ENCODE assay signal across 31 cellular contexts in the genomic region with DNA sequence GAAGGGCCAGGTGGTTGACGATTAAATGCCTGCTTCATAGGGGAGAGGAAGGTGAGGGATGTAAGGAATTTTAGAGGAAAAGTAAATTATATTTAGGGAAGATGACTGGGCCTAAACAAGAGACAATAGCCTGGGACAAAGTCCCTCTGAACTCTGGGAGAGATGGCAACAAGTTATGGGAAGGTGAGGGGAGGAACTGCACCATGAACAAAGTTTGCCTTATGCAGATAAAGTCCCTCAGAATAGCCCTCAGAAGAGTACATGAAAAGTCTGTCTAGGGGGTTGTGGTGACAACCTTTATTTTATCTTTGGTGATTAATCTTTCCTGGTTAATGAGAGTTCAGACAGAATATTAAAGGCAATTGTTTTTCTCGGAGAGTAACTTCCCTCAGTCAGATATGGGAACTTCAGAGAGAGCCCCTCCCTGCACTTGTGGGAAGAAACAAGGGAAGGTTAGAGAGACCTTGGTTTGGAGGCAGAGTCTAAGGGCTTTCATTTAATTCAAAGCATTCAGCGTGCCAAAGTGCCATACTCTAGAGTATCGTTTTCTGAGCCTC. TPM values are rescaled to one million over a fixed set of nuclear protein-coding genes. Genes with fewer than 3 reads are reported as not detected.
A peak's percentile ranks its signal among the peaks of the same experiment; 100 is the strongest.
DNase-seq lines count a peak whose midpoint lies in the region; ATAC-seq, FAIRE-seq and TF ChIP-seq lines count a peak whose summit lies in the region.
"Had no signal": no experiment of that assay in that cellular context is flagged by ENCODE, and none has a peak within 500 bp of the region (broad histone marks: within the 10 kb centered on the region; RNA-seq: fewer than 3 reads in every experiment).

No MANE protein-coding gene starts in this region.

- H4K20me1 ChIP-seq in GM23338 (replicated peaks; ENCODE audit: insufficient read depth) (no peaks in the 10 kb centered on the region), GM23248 (ENCODE audit: insufficient read depth) (no peaks in the 10 kb centered on the region)
- H4K20me1 ChIP-seq: BLaER1 treated with 17β-estradiol and CSF1 and Interleukin-3, amounts not matched to agents 10 nM and 100 nM had no signal

- no peak for FAIRE-seq in D721Med (lab: Jason Lieb, UNC)
- FAIRE-seq: A204.1, G401.6 had no signal

- in situ Hi-C loops in GM23248 (cut with MboI), result no loop called here

- H3K36me3 ChIP-seq in GM23338 (ENCODE audit: insufficient read depth) (no peaks in the 10 kb centered on the region), body of pancreas (replicated peaks in 1 of 2; ENCODE audit: insufficient read depth in 1 of 2, low read depth in 2 of 2) (no peaks in the 10 kb centered on the region), GM23248 (ENCODE audit: low read depth) (no peaks in the 10 kb centered on the region)
- H3K36me3 ChIP-seq: BLaER1 treated with 17β-estradiol and CSF1 and Interleukin-3, amounts not matched to agents 10 nM and 100 nM; HAP-1; SJSA1 had no signal

- H3K27me3 ChIP-seq in GM23338 (ENCODE audit: insufficient read depth) (no peaks in the 10 kb centered on the region), body of pancreas (no peaks in the 10 kb centered on the region), GM23248 (replicated peaks; ENCODE audit: insufficient read depth) (no peaks in the 10 kb centered on the region)
- H3K27me3 ChIP-seq: BLaER1 treated with 17β-estradiol and CSF1 and Interleukin-3, amounts not matched to agents 10 nM and 100 nM; SJSA1 had no signal

- intact Hi-C loops in body of pancreas (cut with DNase I), result no loop called here

- H3K9me3 Mint-ChIP-seq in GM23338 (no peaks in the 10 kb centered on the region), progenitor cell of endocrine pancreas (ENCODE audit: low read depth) (no peaks in the 10 kb centered on the region)
- no peaks in the 10 kb centered on the region for H3K9me3 Mint-ChIP-seq in activated T-cell treated with anti-CD3 and anti-CD28 coated beads, Interleukin-2, amount 50 U/mL, for 4 hours
- H3K9me3 Mint-ChIP-seq: CD4-positive, alpha-beta T cell; IgD-negative memory B cell had no signal

- H3K79me2 ChIP-seq in GM23338 (replicated peaks; ENCODE audit: insufficient read depth), result no peaks in the 10 kb centered on the region
- no peaks in the 10 kb centered on the region for H3K79me2 ChIP-seq in GM23248 (ENCODE audit: insufficient read depth)

- H3K27ac ChIP-seq in GM23338 (ENCODE audit: low read depth) (no peak overlapping the region), body of pancreas (peak overlapping the region; percentile 12 to 90 (median 40)), GM23248 (no peak overlapping the region)
- H3K27ac ChIP-seq: BLaER1 treated with 17β-estradiol and CSF1 and Interleukin-3, amounts not matched to agents 10 nM and 100 nM; PC-9; SJSA1 had no signal

- H3K4me2 ChIP-seq in GM23338, result no peak overlapping the region
- H3K4me2 ChIP-seq in GM23248 (ENCODE audit: unreplicated experiment), result no peak overlapping the region
- H3K4me2 ChIP-seq: BLaER1 treated with 17β-estradiol and CSF1 and Interleukin-3, amounts not matched to agents 10 nM and 100 nM; PC-9 had no signal

- H3K4me1 ChIP-seq in GM23338 (ENCODE audit: insufficient read depth), result no peaks in the 10 kb centered on the region
- peaks cover 68% of the 10 kb centered on the region for H3K4me1 ChIP-seq in body of pancreas
- H3K4me1 ChIP-seq in GM23248 (ENCODE audit: insufficient read depth), result no peaks in the 10 kb centered on the region
- H3K4me1 ChIP-seq: BLaER1 treated with 17β-estradiol and CSF1 and Interleukin-3, amounts not matched to agents 10 nM and 100 nM; SJSA1 had no signal

- DNase-seq in GM23338 (ENCODE audit: low spot score) (no peak), NCI-H82 treated with DMSO at 0.1 percent for 48 hours (lab: John Stamatoyannopoulos, UW; ENCODE audit: unreplicated experiment) (peak; percentile 32), body of pancreas (no peak), progenitor cell of endocrine pancreas (ENCODE audit: low spot score, unreplicated experiment) (no peak), D721Med (ENCODE audit: insufficient read length, low spot score) (no peak), GM23248 (no peak)
- DNase-seq in activated T-cell treated with anti-CD3 and anti-CD28 coated beads, Interleukin-2, amount 50 U/mL, for 4 hours, result no peak
- DNase-seq: AML-193; CD4-positive, alpha-beta T cell; GOT3; Karpas-422; NCI-H1092; NCI-H1417 treated with DMSO at 0.1 percent for 48 hours; NCI-H187; NCI-H2081 treated with DMSO at 0.1 percent for 48 hours; NCI-H2171 treated with DMSO at 0.1 percent for 48 hours; NCI-H345; NCI-H510A treated with DMSO at 0.1 percent for 48 hours; NCI-H748 treated with DMSO at 0.1 percent for 48 hours; NK-92 treated with Interleukin-12 subunit alpha and Interleukin-12 subunit beta, amount 100 ng/mL, for 24 hours; PC-9; Right ventricle myocardium superior; RPMI8226 had no signal

- no peak for TF ChIP-seq CTCF in GM23338 (conservative IDR thresholded peaks at IDR 0.05; ENCODE audit: low read depth in 2 of 2)
- TF ChIP-seq CTCF in body of pancreas (IDR thresholded peaks at IDR 0.05), result no peak
- TF ChIP-seq CTCF in progenitor cell of endocrine pancreas (IDR thresholded peaks at IDR 0.05; ENCODE audit: unreplicated experiment), result no peak
- TF ChIP-seq CTCF in D721Med (IDR thresholded peaks at IDR 0.05; ENCODE audit: insufficient read depth, missing control alignments), result no peak

- 24 to 31% methylated on average over 4 of the region's 4 CpGs for WGBS in body of pancreas, 2 donors
- WGBS in GM23248 (ENCODE audit: low coverage in 1 of 2, low lambda C conversion rate in 2 of 2, missing lambda C conversion rate in 2 of 2), 2 experiments, result 83 to 85% methylated on average over 4 of the region's 4 CpGs

- no peak overlapping the region; the same call in 1 of the 2 replicates for H2AFZ ChIP-seq in GM23338
- no peak overlapping the region for H2AFZ ChIP-seq in GM23248
- H2AFZ ChIP-seq: PC-9 had no signal

- H3K4me3 Mint-ChIP-seq in GM23338 (no peak overlapping the region), progenitor cell of endocrine pancreas (ENCODE audit: low read depth) (no peak overlapping the region)
- no peak overlapping the region for H3K4me3 Mint-ChIP-seq in activated T-cell treated with anti-CD3 and anti-CD28 coated beads, Interleukin-2, amount 50 U/mL, for 4 hours
- H3K4me3 Mint-ChIP-seq: CD4-positive, alpha-beta T cell; IgD-negative memory B cell had no signal

- H3K4me3 ChIP-seq in GM23338 (no peak overlapping the region), body of pancreas (no peak overlapping the region), GM23248 (no peak overlapping the region)
- H3K4me3 ChIP-seq: BLaER1 treated with 17β-estradiol and CSF1 and Interleukin-3, amounts not matched to agents 10 nM and 100 nM; HAP-1; PC-9; SJSA1 had no signal

- no peaks in the 10 kb centered on the region for H3K36me3 Mint-ChIP-seq in GM23338 (ENCODE audit: low read depth)
- H3K36me3 Mint-ChIP-seq in progenitor cell of endocrine pancreas (ENCODE audit: insufficient read depth), result no peaks in the 10 kb centered on the region
- no peaks in the 10 kb centered on the region for H3K36me3 Mint-ChIP-seq in activated T-cell treated with anti-CD3 and anti-CD28 coated beads, Interleukin-2, amount 50 U/mL, for 4 hours (ENCODE audit: insufficient read depth)

- no peak overlapping the region for H3K27ac Mint-ChIP-seq in GM23338
- H3K27ac Mint-ChIP-seq in progenitor cell of endocrine pancreas, result peak overlapping the region; percentile 3
- H3K27ac Mint-ChIP-seq: CD4-positive, alpha-beta T cell had no signal

- H3K4me1 Mint-ChIP-seq in GM23338 (no peaks in the 10 kb centered on the region; the same call in 2 of the 3 replicates), progenitor cell of endocrine pancreas (ENCODE audit: low read depth) (peaks cover 47% of the 10 kb centered on the region)
- no peaks in the 10 kb centered on the region for H3K4me1 Mint-ChIP-seq in activated T-cell treated with anti-CD3 and anti-CD28 coated beads, Interleukin-2, amount 50 U/mL, for 4 hours (ENCODE audit: low read depth)
- H3K4me1 Mint-ChIP-seq: IgD-negative memory B cell had no signal

- no peak overlapping the region for H3K9ac ChIP-seq in GM23248
- H3K9ac ChIP-seq: BLaER1 treated with 17β-estradiol and CSF1 and Interleukin-3, amounts not matched to agents 10 nM and 100 nM had no signal

- H3K9me2 ChIP-seq in GM23338 (ENCODE audit: insufficient read depth), result no peaks in the 10 kb centered on the region
- no peaks in the 10 kb centered on the region for H3K9me2 ChIP-seq in GM23248 (ENCODE audit: insufficient read depth)

- H3K27me3 Mint-ChIP-seq in GM23338 (ENCODE audit: insufficient read depth, low read depth, poor library complexity), result no peaks in the 10 kb centered on the region
- H3K27me3 Mint-ChIP-seq in progenitor cell of endocrine pancreas, result no peaks in the 10 kb centered on the region
- H3K27me3 Mint-ChIP-seq in activated T-cell treated with anti-CD3 and anti-CD28 coated beads, Interleukin-2, amount 50 U/mL, for 4 hours (ENCODE audit: low read depth), result no peaks in the 10 kb centered on the region
- H3K27me3 Mint-ChIP-seq: CD4-positive, alpha-beta T cell; IgD-negative memory B cell had no signal

- ATAC-seq in GM23338 (peak; percentile 37), body of pancreas (no peak), HG02938 (IDR thresholded peaks at IDR 0.05; ENCODE audit: unreplicated experiment) (no peak)
- no peak for ATAC-seq in activated T-cell treated with anti-CD3 and anti-CD28 coated beads, Interleukin-2, amount 50 U/mL, for 4 hours

- H3F3A ChIP-seq in GM23338 (replicated peaks; ENCODE audit: low read depth) (no peaks in the 10 kb centered on the region), GM23248 (ENCODE audit: insufficient read depth) (no peaks in the 10 kb centered on the region)

- H3K9me3 ChIP-seq in body of pancreas, result no peaks in the 10 kb centered on the region
- H3K9me3 ChIP-seq in GM23248 (ENCODE audit: low read depth), result no peaks in the 10 kb centered on the region
- H3K9me3 ChIP-seq: BLaER1 treated with 17β-estradiol and CSF1 and Interleukin-3, amounts not matched to agents 10 nM and 100 nM; HAP-1; SJSA1 had no signal

- TF ChIP-seq POLR2A in body of pancreas (IDR thresholded peaks at IDR 0.05), result no peak

RNA-seq across cellular contexts. Expression of a gene that starts 27.1 kb away (rescaled TPM):
- total RNA-seq in GM23338 (2014; rRNA removed; shearing (Covaris generic)), result not detected in 2 replicates
- polyA plus RNA-seq in GM23338 (2016; fragmentation: Nextera tagmentation; extraction: Ambion mirVana) (not detected in 2 replicates), GM23248 (2016; fragmentation: Nextera tagmentation; extraction: Ambion mirVana) (not detected in 2 replicates)
- total RNA-seq in body of pancreas (not detected), progenitor cell of endocrine pancreas (0.13 TPM in 1 of 2 replicates, not detected in the other)
- total RNA-seq in activated T-cell treated with anti-CD3 and anti-CD28 coated beads, Interleukin-2, amount 50 U/mL, for 4 hours, result not detected
- not detected in 2 replicates for total RNA-seq in GM23248 (2014; rRNA removed; shearing (Covaris generic))
- total RNA-seq: CD4-positive, alpha-beta T cell; PC-9; Right ventricle myocardium superior; SJSA1 had no signal
- polyA plus RNA-seq: AG04450, IgD-negative memory B cell had no signal

RNA-seq across cellular contexts. Expression of a gene that starts 29.3 kb away (rescaled TPM):
- 60.4 and 63.7 TPM in 2 replicates for total RNA-seq in GM23338 (2014; rRNA removed; shearing (Covaris generic))
- polyA plus RNA-seq in GM23338 (2016; fragmentation: Nextera tagmentation; extraction: Ambion mirVana) (90.7 and 102 TPM in 2 replicates), GM23248 (2016; fragmentation: Nextera tagmentation; extraction: Ambion mirVana) (134 and 138 TPM in 2 replicates)
- total RNA-seq in body of pancreas (10 to 100 TPM; 16.5 to 55.8 TPM), progenitor cell of endocrine pancreas (68.5 and 71.8 TPM in 2 replicates)
- 10 to 100 TPM; 12.5 to 14.2 (median 13.2) TPM for total RNA-seq in activated T-cell treated with anti-CD3 and anti-CD28 coated beads, Interleukin-2, amount 50 U/mL, for 4 hours
- 91.7 and 116 TPM in 2 replicates for total RNA-seq in GM23248 (2014; rRNA removed; shearing (Covaris generic))

Comparison
In these comparisons a context has a peak if more than half of its experiments do, and no peak if none do; other contexts are left out.
1. H3K27ac ChIP-seq: peak in body of pancreas (4 of 4); none in GM23338 (single experiment) and GM23248 (single experiment).